ENCODE assay signal across 37 cellular contexts in genomic region chr7:22477262-22477661, GRCh38. TPM values are rescaled to one million over a fixed set of nuclear protein-coding genes. Genes with fewer than 3 reads are reported as not detected.
"Had no signal": no experiment of that assay in that cellular context is flagged by ENCODE, and none has a peak within 500 bp of the region (broad histone marks: within the 10 kb centered on the region; RNA-seq: fewer than 3 reads in every experiment).

No MANE protein-coding gene starts in this region.

- H3K27me3 Mint-ChIP-seq: activated B cell treated with CpG ODN at 0.5 μM for 24 hours; activated CD4-positive, alpha-beta memory T cell treated with anti-CD3 and anti-CD28 coated beads for 36 hours; activated CD8-positive, alpha-beta T cell treated with anti-CD3 and anti-CD28 coated beads for 36 hours; activated naive CD8-positive, alpha-beta T cell treated with anti-CD3 and anti-CD28 coated beads for 36 hours; activated T-helper 17 cell treated with anti-CD3 and anti-CD28 coated beads, Interleukin-2, amount 50 U/mL, for 72 hours had no signal

- ATAC-seq: activated CD8-positive, alpha-beta T cell treated with anti-CD3 and anti-CD28 coated beads for 36 hours; activated naive CD4-positive, alpha-beta T cell treated with anti-CD3 and anti-CD28 coated beads, Interleukin-2, amount 50 U/mL, for 72 hours; activated T-cell treated with anti-CD3 and anti-CD28 coated beads, Interleukin-2, amount 50 U/mL, for 4 hours; activated T-cell treated with anti-CD3 and anti-CD28 coated beads, Interleukin-2, amount 50 U/mL, for 72 hours; activated T-helper 17 cell treated with anti-CD3 and anti-CD28 coated beads, Interleukin-2, amount 50 U/mL, for 72 hours; body of pancreas had no signal

- H3K27me3 ChIP-seq: adrenal gland, body of pancreas, brain microvascular endothelial cell, breast epithelium had no signal

- DNase-seq: activated B cell treated with CpG ODN at 0.5 μM for 24 hours; activated CD4-positive, alpha-beta memory T cell treated with anti-CD3 and anti-CD28 coated beads for 36 hours; activated CD4-positive, alpha-beta T cell treated with anti-CD3 and anti-CD28 coated beads for 4 hours; activated CD4-positive, alpha-beta T cell treated with anti-CD3 and anti-CD28 coated beads, Interleukin-2, amount 10 ng/mL, durations not matched to agents 24 days and 14 days; activated CD4-positive, alpha-beta T cell treated with anti-CD3 and anti-CD28 coated beads, Interleukin-2, amount 50 U/mL, for 1 hour; activated CD4-positive, alpha-beta T cell treated with anti-CD3 and anti-CD28 coated beads, Interleukin-2, amount 50 U/mL, for 4 hours; activated CD4-positive, CD25-positive, alpha-beta regulatory T cell treated with anti-CD3 and anti-CD28 coated beads, Interleukin-2, amount 50 U/mL, for 72 hours; activated CD8-positive, alpha-beta memory T cell treated with anti-CD3 and anti-CD28 coated beads, Interleukin-2, amount 50 U/mL, for 4 hours; activated CD8-positive, alpha-beta T cell treated with anti-CD3 and anti-CD28 coated beads for 36 hours; activated effector memory CD4-positive, alpha-beta T cell treated with anti-CD3 and anti-CD28 coated beads, Interleukin-2, amount 50 U/mL, for 16 hours; activated gamma-delta T cell treated with Interleukin-2 at 50 U/mL for 16 hours; activated naive CD4-positive, alpha-beta T cell; activated naive CD4-positive, alpha-beta T cell treated with anti-CD3 and anti-CD28 coated beads for 36 hours; activated naive CD4-positive, alpha-beta T cell treated with anti-CD3 and anti-CD28 coated beads, Interleukin-2, amount 50 U/mL, for 16 hours; activated naive CD8-positive, alpha-beta T cell treated with anti-CD3 and anti-CD28 coated beads for 36 hours; activated T-cell treated with anti-CD3 and anti-CD28 coated beads for 4 hours; activated T-cell treated with anti-CD3 and anti-CD28 coated beads, Interleukin-2, amount 50 U/mL, for 1 hour; activated T-cell treated with anti-CD3 and anti-CD28 coated beads, Interleukin-2, amount 50 U/mL, for 4 hours; activated T-cell treated with anti-CD3 and anti-CD28 coated beads, Interleukin-2, amount 50 U/mL, for 72 hours; adrenal gland; amniotic stem cell; aorta; body of pancreas; brain microvascular endothelial cell; central memory CD4-positive, alpha-beta T cell; T-helper 1 cell; T-helper 2 cell; T-helper 9 cell had no signal

- H3K4me1 Mint-ChIP-seq: activated T-helper 17 cell treated with anti-CD3 and anti-CD28 coated beads, Interleukin-2, amount 50 U/mL, for 72 hours had no signal

- H3K36me3 Mint-ChIP-seq: activated CD4-positive, alpha-beta memory T cell treated with anti-CD3 and anti-CD28 coated beads for 36 hours; activated naive CD4-positive, alpha-beta T cell treated with anti-CD3 and anti-CD28 coated beads, Interleukin-2, amount 50 U/mL, for 72 hours; activated naive CD8-positive, alpha-beta T cell treated with anti-CD3 and anti-CD28 coated beads for 36 hours had no signal

- H3K27ac ChIP-seq: adrenal gland, body of pancreas, brain microvascular endothelial cell, VCaP had no signal

- H3K4me3 Mint-ChIP-seq: activated B cell treated with CpG ODN at 0.5 μM for 24 hours; activated CD4-positive, alpha-beta memory T cell treated with anti-CD3 and anti-CD28 coated beads for 36 hours; activated CD4-positive, alpha-beta T cell treated with anti-CD3 and anti-CD28 coated beads, Interleukin-2, amount 10 ng/mL, durations not matched to agents 24 days and 14 days; activated CD8-positive, alpha-beta T cell treated with anti-CD3 and anti-CD28 coated beads for 36 hours; activated naive CD4-positive, alpha-beta T cell treated with anti-CD3 and anti-CD28 coated beads for 36 hours; activated naive CD8-positive, alpha-beta T cell treated with anti-CD3 and anti-CD28 coated beads for 36 hours; activated T-cell treated with anti-CD3 and anti-CD28 coated beads, Interleukin-2, amount 50 U/mL, for 4 hours; activated T-cell treated with anti-CD3 and anti-CD28 coated beads, Interleukin-2, amount 50 U/mL, for 72 hours; activated T-helper 1 cell treated with anti-CD3 and anti-CD28 coated beads, Interleukin-12 subunit alpha, Interleukin-12 subunit beta, Interleukin-2, Interleukin-4 antibody, amounts not matched to agents 30 ng/mL and 10 ng/mL and 1 ng/mL, durations not matched to agents 14 hours and 24 hours and 36 hours; activated T-helper 17 cell treated with anti-CD3 and anti-CD28 coated beads, Interleukin-2, amount 50 U/mL, for 72 hours; T-helper 1 cell treated with Interleukin-12 subunit alpha and Interleukin-12 subunit beta and Interleukin-4 antibody, amounts not matched to agents 30 μg/mL and 1 μg/mL, for 36 hours; T-helper 2 cell treated with Interferon-gamma antibody and Interleukin-4, amounts not matched to agents 5 μg/mL and 100 μg/mL, for 36 hours had no signal

- H3K36me3 ChIP-seq: adrenal gland, brain microvascular endothelial cell, breast epithelium had no signal

- H3K9me3 Mint-ChIP-seq: activated B cell treated with CpG ODN at 0.5 μM for 24 hours; activated CD4-positive, alpha-beta memory T cell treated with anti-CD3 and anti-CD28 coated beads for 36 hours; activated CD4-positive, alpha-beta T cell treated with anti-CD3 and anti-CD28 coated beads, Interleukin-2, amount 10 ng/mL, durations not matched to agents 24 days and 14 days; activated CD8-positive, alpha-beta T cell treated with anti-CD3 and anti-CD28 coated beads for 36 hours; activated naive CD4-positive, alpha-beta T cell treated with anti-CD3 and anti-CD28 coated beads for 36 hours; activated naive CD4-positive, alpha-beta T cell treated with anti-CD3 and anti-CD28 coated beads, Interleukin-2, amount 50 U/mL, for 72 hours; activated naive CD8-positive, alpha-beta T cell treated with anti-CD3 and anti-CD28 coated beads for 36 hours; activated T-cell treated with anti-CD3 and anti-CD28 coated beads, Interleukin-2, amount 50 U/mL, for 4 hours; activated T-cell treated with anti-CD3 and anti-CD28 coated beads, Interleukin-2, amount 50 U/mL, for 72 hours; activated T-helper 1 cell treated with anti-CD3 and anti-CD28 coated beads, Interleukin-12 subunit alpha, Interleukin-12 subunit beta, Interleukin-2, Interleukin-4 antibody, amounts not matched to agents 30 ng/mL and 10 ng/mL and 1 ng/mL, durations not matched to agents 14 hours and 24 hours and 36 hours; activated T-helper 17 cell treated with anti-CD3 and anti-CD28 coated beads, Interleukin-2, amount 50 U/mL, for 72 hours; T-helper 1 cell treated with Interleukin-12 subunit alpha and Interleukin-12 subunit beta and Interleukin-4 antibody, amounts not matched to agents 30 μg/mL and 1 μg/mL, for 36 hours; T-helper 2 cell treated with Interferon-gamma antibody and Interleukin-4, amounts not matched to agents 5 μg/mL and 100 μg/mL, for 36 hours had no signal

- H3K9me3 ChIP-seq: adrenal gland, body of pancreas, breast epithelium had no signal

- H3K4me3 ChIP-seq: adrenal gland, body of pancreas, breast epithelium had no signal

- FAIRE-seq: astrocyte, TTC549 had no signal

- H3K4me1 ChIP-seq: adrenal gland, body of pancreas, breast epithelium had no signal

- H3K27ac Mint-ChIP-seq: activated B cell treated with CpG ODN at 0.5 μM for 24 hours; activated CD4-positive, alpha-beta memory T cell treated with anti-CD3 and anti-CD28 coated beads for 36 hours; activated CD4-positive, alpha-beta T cell treated with anti-CD3 and anti-CD28 coated beads, Interleukin-2, amount 10 ng/mL, durations not matched to agents 24 days and 14 days; activated CD8-positive, alpha-beta T cell treated with anti-CD3 and anti-CD28 coated beads for 36 hours; activated naive CD4-positive, alpha-beta T cell treated with anti-CD3 and anti-CD28 coated beads for 36 hours; activated naive CD4-positive, alpha-beta T cell treated with anti-CD3 and anti-CD28 coated beads, Interleukin-2, amount 50 U/mL, for 72 hours; activated naive CD8-positive, alpha-beta T cell treated with anti-CD3 and anti-CD28 coated beads for 36 hours; activated T-cell treated with anti-CD3 and anti-CD28 coated beads, Interleukin-2, amount 50 U/mL, for 72 hours; activated T-helper 1 cell treated with anti-CD3 and anti-CD28 coated beads, Interleukin-12 subunit alpha, Interleukin-12 subunit beta, Interleukin-2, Interleukin-4 antibody, amounts not matched to agents 30 ng/mL and 10 ng/mL and 1 ng/mL, durations not matched to agents 14 hours and 24 hours and 36 hours; activated T-helper 17 cell treated with anti-CD3 and anti-CD28 coated beads, Interleukin-2, amount 50 U/mL, for 72 hours; T-helper 1 cell treated with Interleukin-12 subunit alpha and Interleukin-12 subunit beta and Interleukin-4 antibody, amounts not matched to agents 30 μg/mL and 1 μg/mL, for 36 hours; T-helper 2 cell treated with Interferon-gamma antibody and Interleukin-4, amounts not matched to agents 5 μg/mL and 100 μg/mL, for 36 hours had no signal

RNA-seq across cellular contexts. Expression of gene STEAP1B, which starts 22.7 kb away (rescaled TPM):
- total RNA-seq: activated CD4-positive, alpha-beta memory T cell treated with anti-CD3 and anti-CD28 coated beads for 36 hours; activated CD8-positive, alpha-beta T cell treated with anti-CD3 and anti-CD28 coated beads for 36 hours; activated naive CD4-positive, alpha-beta T cell treated with anti-CD3 and anti-CD28 coated beads, Interleukin-2, amount 50 U/mL, for 72 hours had no signal
